ENCODE assay signal across 8 cellular contexts in the genomic region with DNA sequence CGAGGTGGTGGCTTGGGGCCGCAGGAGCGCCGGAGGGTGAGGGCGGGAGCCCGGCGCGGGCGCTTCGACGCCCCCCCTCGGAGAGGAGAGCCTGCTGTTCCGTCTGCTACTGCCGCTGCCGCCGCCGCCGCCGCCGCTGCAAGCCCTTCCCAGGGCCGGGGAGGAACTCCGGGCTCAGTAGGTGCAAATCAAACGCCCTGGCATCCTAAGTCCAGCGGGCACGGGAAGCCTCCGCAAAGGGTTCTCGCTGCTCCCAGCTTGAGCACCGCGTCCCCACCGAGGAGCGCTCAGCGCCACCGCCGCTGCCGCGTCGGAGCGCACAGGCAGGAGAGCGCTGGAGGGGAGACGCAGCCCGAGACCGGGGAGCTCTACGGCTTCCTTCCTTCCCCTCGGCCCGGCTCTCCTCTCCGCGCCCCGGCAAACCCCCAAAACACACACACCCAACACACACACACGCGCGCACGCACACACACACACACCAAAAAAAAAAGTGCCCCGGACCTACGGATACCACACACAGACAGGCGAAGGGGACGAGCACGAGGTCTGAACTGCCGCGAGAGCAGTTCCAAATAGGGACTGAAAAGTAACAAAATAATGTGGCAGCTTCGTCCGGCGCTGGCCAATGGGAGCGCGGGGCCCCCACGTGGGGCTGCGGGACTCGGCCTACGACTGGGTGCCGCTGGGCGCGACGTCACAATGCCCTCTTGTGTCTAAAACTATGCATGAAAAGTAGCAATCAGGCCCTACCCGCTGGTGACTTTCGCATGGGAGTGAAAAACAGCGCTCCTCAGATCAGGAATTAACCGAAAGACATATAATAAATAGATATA. TPM values are rescaled to one million over a fixed set of nuclear protein-coding genes. Genes with fewer than 3 reads are reported as not detected.
DNase-seq lines count a peak whose midpoint lies in the region; ATAC-seq, FAIRE-seq and TF ChIP-seq lines count a peak whose summit lies in the region.

Gene TLE3 (minus strand): TSS at position 581 of the 833 bp plus-strand sequence. CDS start 1,119 bp downstream, outside the sequence.

- peaks cover 55% of the 10 kb centered on the region for H3K79me2 ChIP-seq in smooth muscle cell (ENCODE audit: low read depth)

- H3K4me3 ChIP-seq in WERI-Rb-1 (ENCODE audit: low read depth, low read length) (peak within 1 kb of the TSS; percentile 89), bronchial epithelial cell (ENCODE audit: low read depth, low read length) (peak within 1 kb of the TSS; percentile 83), smooth muscle cell (peak within 1 kb of the TSS; percentile 66)

- H3K27me3 ChIP-seq in WERI-Rb-1 (ENCODE audit: insufficient read depth, low read depth, severe bottlenecking): no peaks in the 10 kb centered on the region
- H3K27me3 ChIP-seq in bronchial epithelial cell (ENCODE audit: control insufficient read depth, insufficient read depth, low read length): peaks cover 11% of the 10 kb centered on the region
- no peaks in the 10 kb centered on the region for H3K27me3 ChIP-seq in smooth muscle cell (ENCODE audit: low read depth)

- H3F3A ChIP-seq in smooth muscle cell (ENCODE audit: low read depth): peaks cover 26% of the 10 kb centered on the region

- under 1% methylated on average over 59 of the region's 76 CpGs for WGBS in smooth muscle cell (ENCODE audit: low lambda C conversion rate)

- H3K4me2 ChIP-seq in smooth muscle cell: peak within 1 kb of the TSS; percentile 98

- peaks cover 51% of the 10 kb centered on the region for H4K20me1 ChIP-seq in smooth muscle cell (ENCODE audit: low read depth)

- FAIRE-seq in bronchial epithelial cell (lab: Jason Lieb, UNC): no peak

- peak within 1 kb of the TSS; percentile 95 for H3K9ac ChIP-seq in smooth muscle cell (ENCODE audit: low read depth)

- peak within 1 kb of the TSS; percentile 92 for H3K27ac ChIP-seq in WERI-Rb-1
- H3K27ac ChIP-seq in smooth muscle cell (ENCODE audit: low read depth): peak within 1 kb of the TSS; percentile 96

- H2AFZ ChIP-seq in smooth muscle cell (ENCODE audit: low read depth): peak within 1 kb of the TSS; percentile 28

- H3K36me3 ChIP-seq in WERI-Rb-1 (peaks cover 35% of the 10 kb centered on the region), bronchial epithelial cell (ENCODE audit: control insufficient read depth, insufficient read depth, low read length) (no peaks in the 10 kb centered on the region), smooth muscle cell (ENCODE audit: low read depth) (no peaks in the 10 kb centered on the region)

- peak; percentile 39; the same call in 1 of the 2 replicates for TF ChIP-seq CTCF in WERI-Rb-1 (IDR thresholded peaks at IDR 0.05; ENCODE audit: low read depth, low read length)
- peak; percentile 33 for TF ChIP-seq CTCF in bronchial epithelial cell (IDR thresholded peaks at IDR 0.05; ENCODE audit: insufficient read depth, low read length, severe bottlenecking)
- TF ChIP-seq CTCF in smooth muscle cell (IDR thresholded peaks at IDR 0.05; ENCODE audit: borderline replicate concordance, insufficient read depth, poor library complexity, severe bottlenecking): peak; percentile 35

- in situ Hi-C loops in ACHN (cut with HindIII; ENCODE audit: low pct_ligation_motif_present, low pct_unique_long_range_greater_than_20kb, low sequenced_read_pairs): no loop called here

- ATAC-seq in GM18868 (IDR thresholded peaks at IDR 0.05; ENCODE audit: unreplicated experiment) (peak; percentile 50), HG03135 (IDR thresholded peaks at IDR 0.05; ENCODE audit: unreplicated experiment) (peak; percentile 58)

- H3K9me3 ChIP-seq in WERI-Rb-1 (ENCODE audit: severe bottlenecking) (no peaks in the 10 kb centered on the region), smooth muscle cell (replicated peaks; ENCODE audit: low read depth) (no peaks in the 10 kb centered on the region)

- H3K4me1 ChIP-seq in smooth muscle cell (ENCODE audit: low read depth): peaks cover 48% of the 10 kb centered on the region

- DNase-seq in ACHN: peak; percentile 96
- DNase-seq in NCI-H2196 treated with DMSO at 0.1 percent for 48 hours (lab: John Stamatoyannopoulos, UW; ENCODE audit: unreplicated experiment): peak; percentile 84
- DNase-seq in WERI-Rb-1: peak; percentile 97
- DNase-seq in bronchial epithelial cell (ENCODE audit: low read depth): peak; percentile 92
- peak; percentile 94 for DNase-seq in iPS-NIHi11 (ENCODE audit: low spot score)
- peak; percentile 87 for DNase-seq in smooth muscle cell (lab: John Stamatoyannopoulos, UW; ENCODE audit: unreplicated experiment)

RNA-seq across cellular contexts. Expression of gene TLE3, which starts in this region (rescaled TPM):
- total RNA-seq in bronchial epithelial cell (19.2 and 21.8 TPM in 2 replicates), smooth muscle cell (46.9 and 53.2 TPM in 2 replicates)
- polyA plus RNA-seq in smooth muscle cell: 39.7 and 50.9 TPM in 2 replicates

Comparison
In these comparisons a context has a peak if more than half of its experiments do, and no peak if none do; other contexts are left out.
1. Peak in every context shown above with its lines: DNase-seq, ATAC-seq, H3K4me3 ChIP-seq and H3K27ac ChIP-seq.